8 cellular contexts compared by ENCODE assay signal in genomic region chr7:68272507-68272906, GRCh38.
"Had no signal": no experiment of that assay in that cellular context is flagged by ENCODE, and none has a peak within 500 bp of the region (broad histone marks: within the 10 kb centered on the region; RNA-seq: fewer than 3 reads in every experiment).

No MANE protein-coding gene starts in this region.

- ATAC-seq: GM12878 had no signal

- DNase-seq: GDM1, GF-D8 had no signal

- H3K4me3 ChIP-seq: GM12878 had no signal

- FAIRE-seq: G401.6, GM12878, GM12891, GM12892, GM18507, GM19239 had no signal
